ENCODE assay signal across 1 cellular context in the genomic region with DNA sequence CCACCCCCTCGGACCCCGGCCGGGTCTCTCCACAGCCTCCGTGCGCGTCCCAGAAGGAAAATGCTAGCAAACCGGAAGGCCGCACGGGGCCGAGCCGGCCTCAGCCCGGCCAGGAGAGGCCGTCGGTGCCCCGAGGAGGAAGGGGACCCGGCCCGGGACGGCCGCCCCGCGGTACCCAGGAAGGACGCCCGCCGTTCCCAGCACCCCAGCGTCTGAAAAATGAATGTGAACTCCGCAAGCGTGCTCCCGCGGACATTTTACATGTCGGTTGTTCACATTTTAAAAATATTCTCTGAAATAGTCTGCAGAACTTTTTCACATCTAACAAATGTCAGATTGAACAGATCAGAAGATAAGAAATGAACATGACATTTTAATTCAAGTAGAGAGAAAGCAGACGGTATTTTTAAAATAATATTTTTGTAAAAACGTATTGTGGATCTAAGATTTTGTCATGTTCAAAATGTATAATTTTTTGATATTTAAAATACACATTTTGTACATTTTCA.
TF ChIP-seq lines count a peak whose summit lies in the region.

No MANE protein-coding gene starts in this region.

TF ChIP-seq in GM23338, 12 proteins besides CTCF, POLR2A, EP300 and RAD21 (continued from another document):
- TF ChIP-seq, protein P1, sequence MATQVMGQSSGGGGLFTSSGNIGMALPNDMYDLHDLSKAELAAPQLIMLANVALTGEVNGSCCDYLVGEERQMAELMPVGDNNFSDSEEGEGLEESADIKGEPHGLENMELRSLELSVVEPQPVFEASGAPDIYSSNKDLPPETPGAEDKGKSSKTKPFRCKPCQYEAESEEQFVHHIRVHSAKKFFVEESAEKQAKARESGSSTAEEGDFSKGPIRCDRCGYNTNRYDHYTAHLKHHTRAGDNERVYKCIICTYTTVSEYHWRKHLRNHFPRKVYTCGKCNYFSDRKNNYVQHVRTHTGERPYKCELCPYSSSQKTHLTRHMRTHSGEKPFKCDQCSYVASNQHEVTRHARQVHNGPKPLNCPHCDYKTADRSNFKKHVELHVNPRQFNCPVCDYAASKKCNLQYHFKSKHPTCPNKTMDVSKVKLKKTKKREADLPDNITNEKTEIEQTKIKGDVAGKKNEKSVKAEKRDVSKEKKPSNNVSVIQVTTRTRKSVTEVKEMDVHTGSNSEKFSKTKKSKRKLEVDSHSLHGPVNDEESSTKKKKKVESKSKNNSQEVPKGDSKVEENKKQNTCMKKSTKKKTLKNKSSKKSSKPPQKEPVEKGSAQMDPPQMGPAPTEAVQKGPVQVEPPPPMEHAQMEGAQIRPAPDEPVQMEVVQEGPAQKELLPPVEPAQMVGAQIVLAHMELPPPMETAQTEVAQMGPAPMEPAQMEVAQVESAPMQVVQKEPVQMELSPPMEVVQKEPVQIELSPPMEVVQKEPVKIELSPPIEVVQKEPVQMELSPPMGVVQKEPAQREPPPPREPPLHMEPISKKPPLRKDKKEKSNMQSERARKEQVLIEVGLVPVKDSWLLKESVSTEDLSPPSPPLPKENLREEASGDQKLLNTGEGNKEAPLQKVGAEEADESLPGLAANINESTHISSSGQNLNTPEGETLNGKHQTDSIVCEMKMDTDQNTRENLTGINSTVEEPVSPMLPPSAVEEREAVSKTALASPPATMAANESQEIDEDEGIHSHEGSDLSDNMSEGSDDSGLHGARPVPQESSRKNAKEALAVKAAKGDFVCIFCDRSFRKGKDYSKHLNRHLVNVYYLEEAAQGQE (IDR thresholded peaks at IDR 0.05; ENCODE audit: unreplicated experiment): no peak
- TF ChIP-seq ZNF462 (CRISPR knock-in tag; IDR thresholded peaks at IDR 0.05) (no peak), EZH2 (IDR thresholded peaks at IDR 0.05; ENCODE audit: low read depth, unreplicated experiment) (peak; percentile 50)
